In genomic region chr1:204190212-204191211, GRCh38 we compare ENCODE assay signal across 8 cellular contexts. TPM values are rescaled to one million over a fixed set of nuclear protein-coding genes. Genes with fewer than 3 reads are reported as not detected.
DNase-seq lines count a peak whose midpoint lies in the region; TF ChIP-seq lines count a peak whose summit lies in the region.

No MANE protein-coding gene starts in this region.

- H3K9me3 Mint-ChIP-seq in activated T-cell treated with anti-CD3 and anti-CD28 coated beads, Interleukin-2, amount 50 U/mL, for 24 hours, result no peaks in the 10 kb centered on the region
- no peaks in the 10 kb centered on the region for H3K9me3 Mint-ChIP-seq in activated T-helper 2 cell treated with anti-CD3 and anti-CD28 coated beads, Interferon-gamma antibody, Interleukin-2, Interleukin-4, amounts not matched to agents 10 μg/mL and 5 μg/mL and 100 μg/mL, durations not matched to agents 14 hours and 24 hours and 36 hours

- H3K4me3 ChIP-seq in suprapubic skin, result peak overlapping the region; percentile 31

- no peaks in the 10 kb centered on the region for H3K36me3 Mint-ChIP-seq in activated T-cell treated with anti-CD3 and anti-CD28 coated beads, Interleukin-2, amount 50 U/mL, for 24 hours (ENCODE audit: low read depth)
- no peaks in the 10 kb centered on the region for H3K36me3 Mint-ChIP-seq in activated T-helper 2 cell treated with anti-CD3 and anti-CD28 coated beads, Interferon-gamma antibody, Interleukin-2, Interleukin-4, amounts not matched to agents 10 μg/mL and 5 μg/mL and 100 μg/mL, durations not matched to agents 14 hours and 24 hours and 36 hours (ENCODE audit: low read depth)

- intact Hi-C loops in activated T-helper 2 cell treated with anti-CD3 and anti-CD28 coated beads, Interferon-gamma antibody, Interleukin-2, Interleukin-4, amounts not matched to agents 10 μg/mL and 5 μg/mL and 100 μg/mL, durations not matched to agents 14 hours and 24 hours and 36 hours (cut with micrococcal nuclease), result no loop called here

- no peak for TF ChIP-seq EP300 in suprapubic skin (IDR thresholded peaks at IDR 0.05)

- TF ChIP-seq CTCF in suprapubic skin (IDR thresholded peaks at IDR 0.05), result no peak

- H3K4me1 Mint-ChIP-seq in activated T-cell treated with anti-CD3 and anti-CD28 coated beads, Interleukin-2, amount 50 U/mL, for 24 hours (ENCODE audit: low read depth), result peaks cover 28% of the 10 kb centered on the region
- H3K4me1 Mint-ChIP-seq in activated T-helper 2 cell treated with anti-CD3 and anti-CD28 coated beads, Interferon-gamma antibody, Interleukin-2, Interleukin-4, amounts not matched to agents 10 μg/mL and 5 μg/mL and 100 μg/mL, durations not matched to agents 14 hours and 24 hours and 36 hours (ENCODE audit: low read depth), result peaks cover 11% of the 10 kb centered on the region

- H3K4me3 Mint-ChIP-seq in activated T-cell treated with anti-CD3 and anti-CD28 coated beads, Interleukin-2, amount 50 U/mL, for 24 hours, result no peak overlapping the region
- no peak overlapping the region for H3K4me3 Mint-ChIP-seq in activated T-helper 2 cell treated with anti-CD3 and anti-CD28 coated beads, Interferon-gamma antibody, Interleukin-2, Interleukin-4, amounts not matched to agents 10 μg/mL and 5 μg/mL and 100 μg/mL, durations not matched to agents 14 hours and 24 hours and 36 hours (ENCODE audit: low read depth)

- H3K27me3 Mint-ChIP-seq in activated T-cell treated with anti-CD3 and anti-CD28 coated beads, Interleukin-2, amount 50 U/mL, for 24 hours, result peaks cover 63% of the 10 kb centered on the region
- peaks cover 45% of the 10 kb centered on the region for H3K27me3 Mint-ChIP-seq in activated T-helper 2 cell treated with anti-CD3 and anti-CD28 coated beads, Interferon-gamma antibody, Interleukin-2, Interleukin-4, amounts not matched to agents 10 μg/mL and 5 μg/mL and 100 μg/mL, durations not matched to agents 14 hours and 24 hours and 36 hours (ENCODE audit: low read depth)

- no peaks in the 10 kb centered on the region for H3K36me3 ChIP-seq in suprapubic skin

- no peak overlapping the region for H3K27ac Mint-ChIP-seq in activated T-cell treated with anti-CD3 and anti-CD28 coated beads, Interleukin-2, amount 50 U/mL, for 24 hours
- H3K27ac Mint-ChIP-seq in activated T-helper 2 cell treated with anti-CD3 and anti-CD28 coated beads, Interferon-gamma antibody, Interleukin-2, Interleukin-4, amounts not matched to agents 10 μg/mL and 5 μg/mL and 100 μg/mL, durations not matched to agents 14 hours and 24 hours and 36 hours, result no peak overlapping the region

- no peak for TF ChIP-seq POLR2A in suprapubic skin (IDR thresholded peaks at IDR 0.05)

- no peaks in the 10 kb centered on the region for H3K9me3 ChIP-seq in suprapubic skin

- 28% methylated on average over 13 of the region's 44 CpGs for WGBS in suprapubic skin

- no peak overlapping the region for H3K27ac ChIP-seq in suprapubic skin

- peaks cover 34% of the 10 kb centered on the region for H3K27me3 ChIP-seq in suprapubic skin

- peak; percentile 32 for DNase-seq in Ammon's horn (ENCODE audit: low spot score)
- peak; percentile 57 for DNase-seq in KBM-7
- peak; percentile 42 for DNase-seq in activated T-cell treated with anti-CD3 and anti-CD28 coated beads, Interleukin-2, amount 50 U/mL, for 24 hours
- peak; percentile 78 for DNase-seq in iris pigment epithelial cell (ENCODE audit: low read depth)
- DNase-seq in suprapubic skin (ENCODE audit: low spot score in 2 of 2), result no peak
- DNase-seq in NCI-H1694 (lab: John Stamatoyannopoulos, UW), result no peak
- DNase-seq in COR-L47 (lab: John Stamatoyannopoulos, UW), result no peak
- no peak for DNase-seq in activated T-helper 2 cell treated with anti-CD3 and anti-CD28 coated beads, Interferon-gamma antibody, Interleukin-2, Interleukin-4, amounts not matched to agents 10 μg/mL and 5 μg/mL and 100 μg/mL, durations not matched to agents 14 hours and 24 hours and 36 hours (ENCODE audit: low spot score)

- in situ Hi-C loops in KBM-7 (cut with MboI; ENCODE audit: low pct_unique_long_range_greater_than_20kb, low sequenced_read_pairs), result no loop called here

- H3K4me1 ChIP-seq in suprapubic skin, result peaks cover 14% of the 10 kb centered on the region

RNA-seq across cellular contexts. Expression of gene KISS1, which starts 5.8 kb away (rescaled TPM):
- total RNA-seq in suprapubic skin, result not detected
- total RNA-seq in activated T-helper 2 cell treated with anti-CD3 and anti-CD28 coated beads, Interferon-gamma antibody, Interleukin-2, Interleukin-4, amounts not matched to agents 10 μg/mL and 5 μg/mL and 100 μg/mL, durations not matched to agents 14 hours and 24 hours and 36 hours, result not detected in 2 replicates

RNA-seq across cellular contexts. Expression of gene GOLT1A, which starts 23.3 kb away (rescaled TPM):
- not detected for total RNA-seq in suprapubic skin
- total RNA-seq in activated T-helper 2 cell treated with anti-CD3 and anti-CD28 coated beads, Interferon-gamma antibody, Interleukin-2, Interleukin-4, amounts not matched to agents 10 μg/mL and 5 μg/mL and 100 μg/mL, durations not matched to agents 14 hours and 24 hours and 36 hours, result 0.21 TPM in 1 of 2 replicates, not detected in the other

RNA-seq across cellular contexts. Expression of gene REN, which starts 24.4 kb away (rescaled TPM):
- total RNA-seq in suprapubic skin, result under 1 TPM in 1 of 4 donors, not detected in 3; 0.44 TPM
- total RNA-seq in activated T-helper 2 cell treated with anti-CD3 and anti-CD28 coated beads, Interferon-gamma antibody, Interleukin-2, Interleukin-4, amounts not matched to agents 10 μg/mL and 5 μg/mL and 100 μg/mL, durations not matched to agents 14 hours and 24 hours and 36 hours, result not detected in 2 replicates

RNA-seq across cellular contexts. Expression of gene ETNK2, which starts 38.7 kb away (rescaled TPM):
- total RNA-seq in suprapubic skin, result 10 to 100 TPM; 25.5 to 47.7 (median 36.0) TPM
- 0.32 and 0.37 TPM in 2 replicates for total RNA-seq in activated T-helper 2 cell treated with anti-CD3 and anti-CD28 coated beads, Interferon-gamma antibody, Interleukin-2, Interleukin-4, amounts not matched to agents 10 μg/mL and 5 μg/mL and 100 μg/mL, durations not matched to agents 14 hours and 24 hours and 36 hours

Comparison
In these comparisons a context has a peak if more than half of its experiments do, and no peak if none do; other contexts are left out.
1. DNase-seq: peak in Ammon's horn (single experiment), KBM-7 (single experiment), activated T-cell treated with anti-CD3 and anti-CD28 coated beads, Interleukin-2, amount 50 U/mL, for 24 hours (single experiment) and iris pigment epithelial cell (single experiment); none in suprapubic skin (0 of 2), NCI-H1694 (single experiment), COR-L47 (single experiment) and activated T-helper 2 cell treated with anti-CD3 and anti-CD28 coated beads, Interferon-gamma antibody, Interleukin-2, Interleukin-4, amounts not matched to agents 10 μg/mL and 5 μg/mL and 100 μg/mL, durations not matched to agents 14 hours and 24 hours and 36 hours (single experiment).